ENCODE assay signal across 1 cellular context in genomic region chr20:54070187-54070987, GRCh38.
TF ChIP-seq lines count a peak whose summit lies in the region.

TSS of gene BCAS1 (minus strand) at chr20:54070594. CDS start at chr20:54058718, 11,876 bp downstream.

TF ChIP-seq in GM23338, 12 proteins besides CTCF, POLR2A, EP300 and RAD21:
- no peak for TF ChIP-seq STAT1 (IDR thresholded peaks at IDR 0.05; ENCODE audit: unreplicated experiment)
- TF ChIP-seq EZH2phosphoT487 (IDR thresholded peaks at IDR 0.05; ENCODE audit: unreplicated experiment) = no peak
- no peak for TF ChIP-seq ZNF462 (CRISPR knock-in tag; IDR thresholded peaks at IDR 0.05)
- TF ChIP-seq ETS1 (IDR thresholded peaks at IDR 0.05) = no peak
- TF ChIP-seq EZH2 (IDR thresholded peaks at IDR 0.05; ENCODE audit: low read depth, unreplicated experiment) = no peak
- TF ChIP-seq CREB1 (CRISPR knock-in tag; IDR thresholded peaks at IDR 0.05; ENCODE audit: low read depth) = no peak
- no peak for TF ChIP-seq NANOG (IDR thresholded peaks at IDR 0.05; ENCODE audit: borderline replicate concordance)
- no peak for TF ChIP-seq JUNB (IDR thresholded peaks at IDR 0.05; ENCODE audit: unreplicated experiment)
- TF ChIP-seq ZNF114 (CRISPR knock-in tag; IDR thresholded peaks at IDR 0.05) = no peak
- TF ChIP-seq POLR2AphosphoS5 (IDR thresholded peaks at IDR 0.05; ENCODE audit: low read depth) = no peak
